In the genomic region with DNA sequence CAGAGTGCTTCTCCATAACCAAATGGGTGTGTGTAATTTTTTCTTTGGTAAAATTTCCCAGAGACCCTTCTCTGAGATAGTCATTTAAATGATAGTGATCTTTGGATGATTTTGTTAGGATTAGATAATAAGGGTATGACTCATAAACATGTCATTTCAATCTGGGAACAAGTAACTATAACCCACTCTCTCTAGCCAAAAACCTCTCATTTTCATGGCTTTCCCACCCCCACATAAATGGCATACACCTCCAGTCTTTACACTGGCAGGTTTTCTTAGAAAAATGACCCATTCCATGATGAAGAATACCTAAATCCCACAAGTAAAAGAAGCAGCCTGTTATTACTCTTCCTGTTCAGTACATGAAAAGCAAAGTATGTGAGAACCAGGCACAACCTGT, we compare ENCODE assay signal across 15 cellular contexts.
DNase-seq lines count a peak whose midpoint lies in the region; ATAC-seq, FAIRE-seq and TF ChIP-seq lines count a peak whose summit lies in the region.
"Had no signal": no experiment of that assay in that cellular context is flagged by ENCODE, and none has a peak within 500 bp of the region (broad histone marks: within the 10 kb centered on the region; RNA-seq: fewer than 3 reads in every experiment).

No MANE protein-coding gene starts in this region.

- intact Hi-C loops in colonic mucosa (cut with DNase I): no loop called here

- FAIRE-seq in A549 (lab: Jason Lieb, UNC): no peak

- H4K20me1 ChIP-seq in Karpas-422 (ENCODE audit: insufficient read depth, low read depth, low read length): no peaks in the 10 kb centered on the region

- H3K4me3 ChIP-seq in A549 (no peak overlapping the region), colonic mucosa (no peak overlapping the region), Karpas-422 (ENCODE audit: low read length) (no peak overlapping the region)

- H3K36me3 ChIP-seq in colonic mucosa (no peaks in the 10 kb centered on the region), Karpas-422 (ENCODE audit: insufficient read depth, low read length) (no peaks in the 10 kb centered on the region)

- no peak for DNase-seq in A549 (ENCODE audit: low read depth in 1 of 2, low spot score in 1 of 2)
- DNase-seq in ELR (ENCODE audit: low read depth): peak; percentile 54
- DNase-seq in foreskin keratinocyte: no peak
- no peak for DNase-seq in colonic mucosa
- no peak for DNase-seq in NCI-H1417 treated with DMSO at 0.1 percent for 48 hours (lab: John Stamatoyannopoulos, UW)
- DNase-seq in Karpas-422: no peak
- DNase-seq in activated T-cell treated with anti-CD3 and anti-CD28 coated beads for 4 hours: no peak
- DNase-seq: C1 segment of cervical spinal cord, H9, MV-4-11, NCI-H1417, NCI-H2029, NCI-H2171, NCI-H748 treated with DMSO at 0.1 percent for 48 hours had no signal

- TF ChIP-seq POLR2A in A549 (IDR thresholded peaks at IDR 0.05; ENCODE audit: low read length): no peak

- H3K79me2 ChIP-seq in Karpas-422 (ENCODE audit: low read length): no peaks in the 10 kb centered on the region

- H3K4me1 ChIP-seq in A549 (peaks cover 7% of the 10 kb centered on the region; the same call in 1 of the 3 replicates), foreskin keratinocyte (no peaks in the 10 kb centered on the region), colonic mucosa (no peaks in the 10 kb centered on the region), Karpas-422 (ENCODE audit: low read length) (no peaks in the 10 kb centered on the region)

- no peak for TF ChIP-seq CTCF in A549 (IDR thresholded peaks at IDR 0.05)
- TF ChIP-seq CTCF in foreskin keratinocyte (conservative IDR thresholded peaks at IDR 0.05): no peak
- no peak for TF ChIP-seq CTCF in colonic mucosa (IDR thresholded peaks at IDR 0.05)

- H2AFZ ChIP-seq in Karpas-422 (ENCODE audit: low read length): no peak overlapping the region

- POLR2A ChIA-PET in A549 (lab: Yijun Ruan, JAX): no interaction called here

- no peaks in the 10 kb centered on the region for H3K27me3 ChIP-seq in foreskin keratinocyte
- no peaks in the 10 kb centered on the region for H3K27me3 ChIP-seq in colonic mucosa
- H3K27me3 ChIP-seq in Karpas-422 (ENCODE audit: low read length): no peaks in the 10 kb centered on the region

- no peak overlapping the region for H3K9ac ChIP-seq in colonic mucosa (ENCODE audit: low read depth in 2 of 2, low read length in 2 of 2)
- no peak overlapping the region for H3K9ac ChIP-seq in Karpas-422 (ENCODE audit: low read length)

- no peak for TF ChIP-seq EP300 in A549 (IDR thresholded peaks at IDR 0.05)

- H3K9me3 ChIP-seq in A549: peaks cover 12% of the 10 kb centered on the region; the same call in 2 of the 3 replicates
- no peaks in the 10 kb centered on the region for H3K9me3 ChIP-seq in colonic mucosa
- no peaks in the 10 kb centered on the region for H3K9me3 ChIP-seq in Karpas-422 (ENCODE audit: low read length)

- no peak for TF ChIP-seq RAD21 in A549 (conservative IDR thresholded peaks at IDR 0.05 in 1 of 2, IDR thresholded peaks at IDR 0.05 in 1 of 2)

- H3K9me2 ChIP-seq in Karpas-422 (replicated peaks; ENCODE audit: insufficient read depth, low read length): no peaks in the 10 kb centered on the region

- CTCF ChIA-PET in A549 (lab: Yijun Ruan, JAX): no interaction called here

- H3K27ac ChIP-seq in A549: no peak overlapping the region
- no peak overlapping the region for H3K27ac ChIP-seq in foreskin keratinocyte
- H3K27ac ChIP-seq in colonic mucosa: no peak overlapping the region
- no peak overlapping the region for H3K27ac ChIP-seq in Karpas-422 (ENCODE audit: low read length)

- H3K4me2 ChIP-seq in A549 (no peak overlapping the region), Karpas-422 (ENCODE audit: low read depth, low read length, poor library complexity, severe bottlenecking) (no peak overlapping the region)

- ATAC-seq in A549: no peak
- peak; percentile 51 for ATAC-seq in SK-N-SH treated with all-trans-retinoic acid at 6 μM for 48 hours
- peak; percentile 46 for ATAC-seq in foreskin keratinocyte

TF ChIP-seq in A549, 52 proteins besides CTCF, POLR2A, EP300 and RAD21:
- TF ChIP-seq FOSL2 (IDR thresholded peaks at IDR 0.05) (no peak), FOSL2 (CRISPR knock-in tag; IDR thresholded peaks at IDR 0.05) (peak; percentile 38; the same call in 1 of the 2 replicates), JUNB (IDR thresholded peaks at IDR 0.05) (no peak)

TF ChIP-seq in SK-N-SH treated with all-trans-retinoic acid at 6 μM for 48 hours, 23 proteins besides CTCF, POLR2A, EP300 and RAD21:
- TF ChIP-seq ZC3H10 (CRISPR knock-in tag; IDR thresholded peaks at IDR 0.05) (peak; percentile 25; the same call in 1 of the 2 replicates), ARNTL (CRISPR knock-in tag; IDR thresholded peaks at IDR 0.05; ENCODE audit: borderline replicate concordance, low read depth) (no peak), RARB (CRISPR knock-in tag; IDR thresholded peaks at IDR 0.05) (peak; percentile 45; the same call in 1 of the 2 replicates), OSR1 (CRISPR knock-in tag; IDR thresholded peaks at IDR 0.05) (no peak), PATZ1 (CRISPR knock-in tag; IDR thresholded peaks at IDR 0.05; ENCODE audit: borderline replicate concordance) (peak; percentile 62; the same call in 1 of the 2 replicates), CSDC2 (CRISPR knock-in tag; IDR thresholded peaks at IDR 0.05) (no peak), GLIS3 (CRISPR knock-in tag; IDR thresholded peaks at IDR 0.05) (no peak), ZFP3 (CRISPR knock-in tag; IDR thresholded peaks at IDR 0.05) (no peak), SNAI2 (CRISPR knock-in tag; IDR thresholded peaks at IDR 0.05) (no peak), CSRNP3 (CRISPR knock-in tag; IDR thresholded peaks at IDR 0.05) (no peak), TOX (CRISPR knock-in tag; IDR thresholded peaks at IDR 0.05; ENCODE audit: borderline replicate concordance) (no peak), TCF4 (CRISPR knock-in tag; IDR thresholded peaks at IDR 0.05; ENCODE audit: borderline replicate concordance) (no peak), ISL1 (CRISPR knock-in tag; IDR thresholded peaks at IDR 0.05) (no peak; the same call in 1 of the 2 replicates), PPARA (CRISPR knock-in tag; IDR thresholded peaks at IDR 0.05; ENCODE audit: borderline replicate concordance) (no peak), ZNF8 (CRISPR knock-in tag; IDR thresholded peaks at IDR 0.05) (no peak), ZNF565 (CRISPR knock-in tag; conservative IDR thresholded peaks at IDR 0.05; ENCODE audit: low read depth) (no peak)
- TF ChIP-seq, protein P1, sequence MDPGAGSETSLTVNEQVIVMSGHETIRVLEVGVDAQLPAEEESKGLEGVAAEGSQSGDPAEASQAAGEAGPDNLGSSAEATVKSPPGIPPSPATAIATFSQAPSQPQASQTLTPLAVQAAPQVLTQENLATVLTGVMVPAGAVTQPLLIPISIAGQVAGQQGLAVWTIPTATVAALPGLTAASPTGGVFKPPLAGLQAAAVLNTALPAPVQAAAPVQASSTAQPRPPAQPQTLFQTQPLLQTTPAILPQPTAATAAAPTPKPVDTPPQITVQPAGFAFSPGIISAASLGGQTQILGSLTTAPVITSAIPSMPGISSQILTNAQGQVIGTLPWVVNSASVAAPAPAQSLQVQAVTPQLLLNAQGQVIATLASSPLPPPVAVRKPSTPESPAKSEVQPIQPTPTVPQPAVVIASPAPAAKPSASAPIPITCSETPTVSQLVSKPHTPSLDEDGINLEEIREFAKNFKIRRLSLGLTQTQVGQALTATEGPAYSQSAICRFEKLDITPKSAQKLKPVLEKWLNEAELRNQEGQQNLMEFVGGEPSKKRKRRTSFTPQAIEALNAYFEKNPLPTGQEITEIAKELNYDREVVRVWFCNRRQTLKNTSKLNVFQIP (CRISPR knock-in tag; IDR thresholded peaks at IDR 0.05; ENCODE audit: borderline replicate concordance, low read depth): no peak

Comparison
In these comparisons a context has a peak if more than half of its experiments do, and no peak if none do; other contexts are left out.
1. ATAC-seq: peak in SK-N-SH treated with all-trans-retinoic acid at 6 μM for 48 hours (single experiment) and foreskin keratinocyte (single experiment); none in A549 (0 of 2).
2. Of the 1 proteins assayed by ChIP-seq in both A549 and SK-N-SH treated with all-trans-retinoic acid at 6 μM for 48 hours: peak only in A549: none; only in SK-N-SH treated with all-trans-retinoic acid at 6 μM for 48 hours: RARB; in both: none; in neither: 0.